Comparison of ENCODE assay signal across 22 cellular contexts in the genomic region with DNA sequence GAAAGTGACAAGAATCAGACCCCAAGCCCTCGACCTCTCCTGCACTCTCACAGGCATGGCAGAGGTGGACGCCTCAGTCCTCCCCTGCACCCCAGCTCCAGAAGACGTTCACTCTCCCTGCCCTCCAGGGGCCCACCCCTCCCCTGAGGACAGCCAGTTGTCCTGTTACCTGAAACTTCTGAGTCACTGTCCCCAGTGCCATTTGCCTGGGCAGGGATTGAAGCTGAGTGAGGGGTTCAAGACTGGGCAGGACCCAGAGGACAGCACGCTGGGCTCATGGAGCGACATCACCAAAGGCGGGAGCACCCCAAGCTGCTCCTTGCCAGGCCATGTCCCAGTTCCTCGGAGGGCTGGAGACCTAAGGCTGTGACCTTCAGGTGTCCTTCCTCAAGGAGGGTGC. TPM values are rescaled to one million over a fixed set of nuclear protein-coding genes. Genes with fewer than 3 reads are reported as not detected.
"Had no signal": no experiment of that assay in that cellular context is flagged by ENCODE, and none has a peak within 500 bp of the region (broad histone marks: within the 10 kb centered on the region; RNA-seq: fewer than 3 reads in every experiment).

No MANE protein-coding gene starts in this region.

- ATAC-seq: activated CD8-positive, alpha-beta T cell treated with anti-CD3 and anti-CD28 coated beads for 36 hours; foreskin keratinocyte; mucosa of descending colon; stimulated activated naive CD8-positive, alpha-beta T cell treated with anti-CD3 and anti-CD28 coated beads, Interleukin-15, amount 100 ng/mL, for 72 hours had no signal

- H3K27me3 ChIP-seq: SJSA1, transverse colon had no signal

- H3K9me3 Mint-ChIP-seq: activated CD8-positive, alpha-beta T cell treated with anti-CD3 and anti-CD28 coated beads for 36 hours; activated naive CD4-positive, alpha-beta T cell treated with anti-CD3 and anti-CD28 coated beads, Interleukin-2, amount 50 U/mL, for 24 hours; brain; memory B cell; stimulated activated naive CD8-positive, alpha-beta T cell treated with anti-CD3 and anti-CD28 coated beads, Interleukin-15, amount 100 ng/mL, for 72 hours had no signal

- H3K36me3 Mint-ChIP-seq: activated naive CD4-positive, alpha-beta T cell treated with anti-CD3 and anti-CD28 coated beads, Interleukin-2, amount 50 U/mL, for 24 hours; brain; memory B cell had no signal

- H3K4me1 ChIP-seq: foreskin keratinocyte had no signal

- H3K27ac ChIP-seq: foreskin keratinocyte, SJSA1 had no signal

- H3K9me3 ChIP-seq: mucosa of descending colon, SJSA1, transverse colon had no signal

- H3K4me3 ChIP-seq: mucosa of descending colon, SJSA1, transverse colon had no signal

- H3K36me3 ChIP-seq: SJSA1, transverse colon had no signal

- H3K4me3 Mint-ChIP-seq: activated CD8-positive, alpha-beta T cell treated with anti-CD3 and anti-CD28 coated beads for 36 hours; activated naive CD4-positive, alpha-beta T cell treated with anti-CD3 and anti-CD28 coated beads, Interleukin-2, amount 50 U/mL, for 24 hours; brain; memory B cell; stimulated activated naive CD8-positive, alpha-beta T cell treated with anti-CD3 and anti-CD28 coated beads, Interleukin-15, amount 100 ng/mL, for 72 hours had no signal

- DNase-seq: activated CD8-positive, alpha-beta T cell treated with anti-CD3 and anti-CD28 coated beads for 36 hours; activated gamma-delta T cell treated with Interleukin-2 at 50 U/mL for 16 hours; activated T-cell treated with anti-CD3 and anti-CD28 coated beads, Interleukin-2, amount 50 U/mL, for 1 hour; anterior cingulate cortex; dermis blood vessel endothelial cell; effector CD8-positive, alpha-beta T cell; erythroblast; foreskin keratinocyte; hypothalamus; mucosa of descending colon; occipital lobe; stimulated activated CD4-positive, alpha-beta T cell treated with anti-CD3 and anti-CD28 coated beads, Interleukin-12 subunit alpha, Interleukin-12 subunit beta, amount 100 ng/mL, for 4 hours; stimulated activated CD4-positive, alpha-beta T cell treated with anti-CD3 and anti-CD28 coated beads, Interleukin-4, amount 100 ng/mL, for 4 hours; stimulated activated naive CD8-positive, alpha-beta T cell treated with anti-CD3 and anti-CD28 coated beads, Interleukin-15, amount 100 ng/mL, for 72 hours; T-helper 9 cell; transverse colon had no signal

- H3K4me1 Mint-ChIP-seq: memory B cell had no signal

- H3K27ac Mint-ChIP-seq: activated CD8-positive, alpha-beta T cell treated with anti-CD3 and anti-CD28 coated beads for 36 hours; activated naive CD4-positive, alpha-beta T cell treated with anti-CD3 and anti-CD28 coated beads, Interleukin-2, amount 50 U/mL, for 24 hours; memory B cell; stimulated activated naive CD8-positive, alpha-beta T cell treated with anti-CD3 and anti-CD28 coated beads, Interleukin-15, amount 100 ng/mL, for 72 hours had no signal

- H3K27me3 Mint-ChIP-seq: activated CD8-positive, alpha-beta T cell treated with anti-CD3 and anti-CD28 coated beads for 36 hours; activated naive CD4-positive, alpha-beta T cell treated with anti-CD3 and anti-CD28 coated beads, Interleukin-2, amount 50 U/mL, for 24 hours; stimulated activated naive CD8-positive, alpha-beta T cell treated with anti-CD3 and anti-CD28 coated beads, Interleukin-15, amount 100 ng/mL, for 72 hours had no signal

RNA-seq across cellular contexts. Expression of gene COL6A3, which starts 34.2 kb away (rescaled TPM):
- total RNA-seq: foreskin keratinocyte had no signal
- polyA plus RNA-seq: foreskin keratinocyte had no signal

RNA-seq across cellular contexts. Expression of gene MLPH, which starts 38.9 kb away (rescaled TPM):
- total RNA-seq: activated CD8-positive, alpha-beta T cell treated with anti-CD3 and anti-CD28 coated beads for 36 hours; T-helper 1 cell treated with Interleukin-12 subunit alpha and Interleukin-12 subunit beta and Interleukin-4 antibody, amounts not matched to agents 30 ng/mL and 1 ng/mL, for 36 hours had no signal
- polyA plus RNA-seq: neural cell had no signal
